In genomic region chr3:39261726-39262125, GRCh38 we compare ENCODE assay signal across 17 cellular contexts. TPM values are rescaled to one million over a fixed set of nuclear protein-coding genes. Genes with fewer than 3 reads are reported as not detected.
"Had no signal": no experiment of that assay in that cellular context is flagged by ENCODE, and none has a peak within 500 bp of the region (broad histone marks: within the 10 kb centered on the region; RNA-seq: fewer than 3 reads in every experiment).

No MANE protein-coding gene starts in this region.

- H3K4me1 ChIP-seq: breast epithelium, uterus had no signal

- H3K27ac Mint-ChIP-seq: activated naive CD4-positive, alpha-beta T cell treated with anti-CD3 and anti-CD28 coated beads, Interleukin-2, amount 10 ng/mL, durations not matched to agents 7 days and 5 days; activated T-cell treated with anti-CD3 and anti-CD28 coated beads, Interleukin-2, amount 50 U/mL, for 24 hours; progenitor cell of endocrine pancreas had no signal

- H3K4me2 ChIP-seq: smooth muscle cell had no signal

- H3K9me3 ChIP-seq: ascending aorta, breast epithelium, tibial nerve, uterus had no signal

- H3K4me3 ChIP-seq: ascending aorta, breast epithelium, smooth muscle cell, tibial nerve, uterus had no signal

- DNase-seq: activated CD4-positive, CD25-positive, alpha-beta regulatory T cell treated with anti-CD3 and anti-CD28 coated beads, Interleukin-2, amount 50 U/mL, for 72 hours; activated naive CD4-positive, alpha-beta T cell treated with anti-CD3 and anti-CD28 coated beads, Interleukin-2, amount 10 ng/mL, durations not matched to agents 7 days and 5 days; activated T-cell treated with anti-CD3 and anti-CD28 coated beads, Interleukin-2, amount 50 U/mL, for 24 hours; erythroblast; islet precursor cell; naive thymus-derived CD4-positive, alpha-beta T cell; right cardiac atrium; stimulated activated CD4-positive, alpha-beta T cell treated with anti-CD3 and anti-CD28 coated beads, Interleukin-4, amount 100 ng/mL, for 4 hours; stimulated activated CD8-positive, alpha-beta memory T cell treated with anti-CD3 and anti-CD28 coated beads, Interleukin-4, amount 100 ng/mL, for 48 hours; uterus had no signal

- H3K36me3 ChIP-seq: ascending aorta, breast epithelium, tibial nerve, uterus had no signal

- H3K4me3 Mint-ChIP-seq: activated naive CD4-positive, alpha-beta T cell treated with anti-CD3 and anti-CD28 coated beads, Interleukin-2, amount 10 ng/mL, durations not matched to agents 7 days and 5 days; activated T-cell treated with anti-CD3 and anti-CD28 coated beads, Interleukin-2, amount 50 U/mL, for 24 hours had no signal

- H3K9me3 Mint-ChIP-seq: activated naive CD4-positive, alpha-beta T cell treated with anti-CD3 and anti-CD28 coated beads, Interleukin-2, amount 10 ng/mL, durations not matched to agents 7 days and 5 days had no signal

- H3K27me3 ChIP-seq: ascending aorta, breast epithelium, tibial nerve, uterus had no signal

- H3K27ac ChIP-seq: ascending aorta, breast epithelium had no signal

RNA-seq across cellular contexts. Expression of gene CX3CR1, which starts 18.1 kb away (rescaled TPM):
- total RNA-seq: ascending aorta, dermis microvascular lymphatic vessel endothelial cell, lung microvascular endothelial cell, progenitor cell of endocrine pancreas, smooth muscle cell had no signal
